ENCODE assay signal across 17 cellular contexts in genomic region chr6:111738631-111739030, GRCh38.
DNase-seq lines count a peak whose midpoint lies in the region; ATAC-seq and TF ChIP-seq lines count a peak whose summit lies in the region.
"Had no signal": no experiment of that assay in that cellular context is flagged by ENCODE, and none has a peak within 500 bp of the region (broad histone marks: within the 10 kb centered on the region; RNA-seq: fewer than 3 reads in every experiment).

No MANE protein-coding gene starts in this region.

- H3K4me1 Mint-ChIP-seq in activated T-cell treated with anti-CD3 and anti-CD28 coated beads, Interleukin-2, amount 50 U/mL, for 24 hours (ENCODE audit: low read depth) = peaks cover 93% of the 10 kb centered on the region
- H3K4me1 Mint-ChIP-seq in activated naive CD8-positive, alpha-beta T cell treated with anti-CD3 and anti-CD28 coated beads, Interleukin-2, amount 50 U/mL, for 24 hours = peaks cover 98% of the 10 kb centered on the region
- peaks cover 42% of the 10 kb centered on the region for H3K4me1 Mint-ChIP-seq in progenitor cell of endocrine pancreas (ENCODE audit: low read depth)

- peaks cover 4% of the 10 kb centered on the region for H3K9me3 Mint-ChIP-seq in activated T-cell treated with anti-CD3 and anti-CD28 coated beads, Interleukin-2, amount 50 U/mL, for 24 hours
- H3K9me3 Mint-ChIP-seq in activated naive CD8-positive, alpha-beta T cell treated with anti-CD3 and anti-CD28 coated beads, Interleukin-2, amount 50 U/mL, for 24 hours = peaks cover 5% of the 10 kb centered on the region
- H3K9me3 Mint-ChIP-seq in progenitor cell of endocrine pancreas (ENCODE audit: low read depth) = no peaks in the 10 kb centered on the region
- H3K9me3 Mint-ChIP-seq: endodermal cell had no signal

- H3K4me3 Mint-ChIP-seq in activated T-cell treated with anti-CD3 and anti-CD28 coated beads, Interleukin-2, amount 50 U/mL, for 24 hours = no peak overlapping the region
- H3K4me3 Mint-ChIP-seq in activated naive CD8-positive, alpha-beta T cell treated with anti-CD3 and anti-CD28 coated beads, Interleukin-2, amount 50 U/mL, for 24 hours = no peak overlapping the region
- H3K4me3 Mint-ChIP-seq in progenitor cell of endocrine pancreas (ENCODE audit: low read depth) = no peak overlapping the region
- H3K4me3 Mint-ChIP-seq: endodermal cell had no signal

- TF ChIP-seq CTCF in progenitor cell of endocrine pancreas (IDR thresholded peaks at IDR 0.05; ENCODE audit: unreplicated experiment) = no peak

- H3K27ac Mint-ChIP-seq in activated T-cell treated with anti-CD3 and anti-CD28 coated beads, Interleukin-2, amount 50 U/mL, for 24 hours = peak overlapping the region; percentile 79
- H3K27ac Mint-ChIP-seq in activated naive CD8-positive, alpha-beta T cell treated with anti-CD3 and anti-CD28 coated beads, Interleukin-2, amount 50 U/mL, for 24 hours = peak overlapping the region; percentile 50
- peak overlapping the region; percentile 13 for H3K27ac Mint-ChIP-seq in progenitor cell of endocrine pancreas
- H3K27ac Mint-ChIP-seq: endodermal cell had no signal

- H3K36me3 Mint-ChIP-seq in activated T-cell treated with anti-CD3 and anti-CD28 coated beads, Interleukin-2, amount 50 U/mL, for 24 hours (ENCODE audit: low read depth) = peaks cover 100% of the 10 kb centered on the region
- peaks cover 97% of the 10 kb centered on the region for H3K36me3 Mint-ChIP-seq in activated naive CD8-positive, alpha-beta T cell treated with anti-CD3 and anti-CD28 coated beads, Interleukin-2, amount 50 U/mL, for 24 hours (ENCODE audit: low read depth)
- H3K36me3 Mint-ChIP-seq in progenitor cell of endocrine pancreas (ENCODE audit: insufficient read depth) = peaks cover 18% of the 10 kb centered on the region

- no peak for ATAC-seq in activated naive CD8-positive, alpha-beta T cell treated with anti-CD3 and anti-CD28 coated beads, Interleukin-2, amount 50 U/mL, for 24 hours
- ATAC-seq in HG02852 (IDR thresholded peaks at IDR 0.05; ENCODE audit: unreplicated experiment) = no peak
- ATAC-seq: body of pancreas, K562, left lobe of liver had no signal

- no peaks in the 10 kb centered on the region for H3K27me3 Mint-ChIP-seq in activated T-cell treated with anti-CD3 and anti-CD28 coated beads, Interleukin-2, amount 50 U/mL, for 24 hours
- no peaks in the 10 kb centered on the region for H3K27me3 Mint-ChIP-seq in activated naive CD8-positive, alpha-beta T cell treated with anti-CD3 and anti-CD28 coated beads, Interleukin-2, amount 50 U/mL, for 24 hours
- H3K27me3 Mint-ChIP-seq in progenitor cell of endocrine pancreas = no peaks in the 10 kb centered on the region

- no peak for DNase-seq in activated T-cell treated with anti-CD3 and anti-CD28 coated beads, Interleukin-2, amount 50 U/mL, for 24 hours
- no peak for DNase-seq in activated T-cell treated with anti-CD3 and anti-CD28 coated beads for 4 hours
- peak; percentile 36 for DNase-seq in NOMO-1 treated with DMSO at 0.1 percent for 48 hours (lab: John Stamatoyannopoulos, UW; ENCODE audit: unreplicated experiment)
- no peak for DNase-seq in activated naive CD8-positive, alpha-beta T cell treated with anti-CD3 and anti-CD28 coated beads, Interleukin-2, amount 50 U/mL, for 24 hours
- DNase-seq in progenitor cell of endocrine pancreas (ENCODE audit: low spot score, unreplicated experiment) = no peak
- DNase-seq in HUDEP-2 (lab: John Stamatoyannopoulos, UW; ENCODE audit: unreplicated experiment in 76 of 76) = no peak
- no peak for DNase-seq in SKM-1 treated with dmso at 0.1 percent for 144 hours (lab: John Stamatoyannopoulos, UW; ENCODE audit: unreplicated experiment)
- DNase-seq: activated naive CD4-positive, alpha-beta T cell; body of pancreas; DND-41; NCI-H1930; NCI-H345; occipital lobe had no signal

Comparison
In these comparisons a context has a peak if more than half of its experiments do, and no peak if none do; other contexts are left out.
1. H3K27ac Mint-ChIP-seq: peak in every context shown above with its lines; median percentile 79 in activated T-cell treated with anti-CD3 and anti-CD28 coated beads, Interleukin-2, amount 50 U/mL, for 24 hours; 50 in activated naive CD8-positive, alpha-beta T cell treated with anti-CD3 and anti-CD28 coated beads, Interleukin-2, amount 50 U/mL, for 24 hours; 13 in progenitor cell of endocrine pancreas.